ENCODE assay signal across 1 cellular context in the genomic region with DNA sequence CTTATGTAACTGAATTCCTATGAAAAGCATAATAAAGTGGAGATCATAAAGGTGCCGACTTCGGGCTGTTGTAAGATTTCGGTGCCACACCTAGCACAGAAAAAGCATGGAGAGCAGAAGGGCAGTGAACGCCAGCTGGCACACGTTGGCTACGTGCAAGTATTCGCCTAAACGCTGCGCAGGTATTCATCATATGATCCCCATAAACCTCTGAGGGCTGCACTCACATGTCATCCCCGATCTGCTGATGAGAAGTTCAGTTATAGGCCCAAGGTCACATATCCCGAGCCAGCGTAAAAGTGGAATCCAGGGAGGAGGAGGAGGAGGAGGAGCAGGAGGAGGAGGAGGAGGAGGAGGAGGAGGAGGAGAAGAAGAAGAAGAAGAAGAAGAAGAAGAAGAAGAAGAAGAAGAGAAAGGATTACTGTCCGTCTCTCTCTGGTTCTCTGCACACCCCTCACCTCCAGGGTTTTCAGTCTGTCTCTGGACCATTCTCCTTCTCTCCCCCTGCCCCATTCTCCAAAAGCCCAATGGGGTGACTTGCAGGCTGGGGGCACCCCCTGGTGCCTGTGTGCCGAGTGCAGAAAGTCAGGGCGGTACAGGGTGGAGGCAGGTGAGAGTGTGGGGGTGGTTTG.
TF ChIP-seq lines count a peak whose summit lies in the region.

No MANE protein-coding gene starts in this region.

TF ChIP-seq in H1, 55 proteins besides CTCF, POLR2A, EP300 and RAD21:
- no peak for TF ChIP-seq BCL11A (IDR thresholded peaks at IDR 0.05; ENCODE audit: low read depth in 2 of 2, low read length in 2 of 2)
- no peak for TF ChIP-seq CHD2 (IDR thresholded peaks at IDR 0.05; ENCODE audit: low read length)
- no peak for TF ChIP-seq SUZ12 (IDR thresholded peaks at IDR 0.05; ENCODE audit: low read length)
- TF ChIP-seq SRF (IDR thresholded peaks at IDR 0.05; ENCODE audit: low read depth, low read length): no peak
- TF ChIP-seq SIN3A (conservative IDR thresholded peaks at IDR 0.05 in 1 of 2, IDR thresholded peaks at IDR 0.05 in 1 of 2; ENCODE audit: low read depth in 1 of 2, low read length in 2 of 2): no peak
- no peak for TF ChIP-seq FOSL1 (IDR thresholded peaks at IDR 0.05; ENCODE audit: insufficient read depth, low read depth, low read length)
- no peak for TF ChIP-seq KDM1A (IDR thresholded peaks at IDR 0.05; ENCODE audit: borderline replicate concordance, low read length)
- no peak for TF ChIP-seq CREB1 (IDR thresholded peaks at IDR 0.05)
- TF ChIP-seq SP2 (IDR thresholded peaks at IDR 0.05; ENCODE audit: low read length): no peak
- no peak for TF ChIP-seq ASH2L (IDR thresholded peaks at IDR 0.05; ENCODE audit: low read length)
- TF ChIP-seq HDAC2 (IDR thresholded peaks at IDR 0.05; ENCODE audit: borderline replicate concordance in 1 of 2, low read depth in 2 of 2, low read length in 2 of 2): no peak
- no peak for TF ChIP-seq HDAC6 (IDR thresholded peaks at IDR 0.05; ENCODE audit: low read depth, low read length)
- no peak for TF ChIP-seq SAP30 (IDR thresholded peaks at IDR 0.05; ENCODE audit: insufficient read depth, insufficient replicate concordance, low read length)
- TF ChIP-seq RXRA (IDR thresholded peaks at IDR 0.05; ENCODE audit: insufficient read depth, low read depth, low read length): no peak
- TF ChIP-seq POU5F1 (IDR thresholded peaks at IDR 0.05; ENCODE audit: low read depth, low read length): no peak
- TF ChIP-seq ZNF274 (IDR thresholded peaks at IDR 0.05; ENCODE audit: borderline replicate concordance, extremely low read depth, low read length): no peak
- TF ChIP-seq RNF2 (IDR thresholded peaks at IDR 0.05; ENCODE audit: borderline replicate concordance, low read depth, low read length, missing control alignments, poor library complexity, severe bottlenecking): no peak
- TF ChIP-seq GABPA (IDR thresholded peaks at IDR 0.05; ENCODE audit: borderline replicate concordance, insufficient read depth, low read length): no peak
TF ChIP-seq in H1: peak in this region for 0.
